Comparison of ENCODE assay signal across 18 cellular contexts in genomic region chr1:5720484-5720883, GRCh38.
"Had no signal": no experiment of that assay in that cellular context is flagged by ENCODE, and none has a peak within 500 bp of the region (broad histone marks: within the 10 kb centered on the region; RNA-seq: fewer than 3 reads in every experiment).

No MANE protein-coding gene starts in this region.

- H3K4me3 Mint-ChIP-seq: activated naive CD4-positive, alpha-beta T cell treated with anti-CD3 and anti-CD28 coated beads for 36 hours; activated naive CD8-positive, alpha-beta T cell treated with anti-CD3 and anti-CD28 coated beads, Interleukin-2, amount 50 U/mL, for 24 hours; memory B cell; nephron; stimulated activated naive CD8-positive, alpha-beta T cell treated with anti-CD3 and anti-CD28 coated beads, Interleukin-15, amount 100 ng/mL, for 72 hours had no signal

- ATAC-seq: activated naive CD8-positive, alpha-beta T cell treated with anti-CD3 and anti-CD28 coated beads, Interleukin-2, amount 50 U/mL, for 24 hours; stimulated activated naive CD8-positive, alpha-beta T cell treated with anti-CD3 and anti-CD28 coated beads, Interleukin-15, amount 100 ng/mL, for 72 hours had no signal

- H3K4me1 ChIP-seq: testis had no signal

- H3K27ac ChIP-seq: dorsolateral prefrontal cortex, esophagus muscularis mucosa, left ventricle myocardium inferior, testis, upper lobe of left lung had no signal

- DNase-seq: activated CD4-positive, CD25-positive, alpha-beta regulatory T cell treated with anti-CD3 and anti-CD28 coated beads, Interleukin-2, amount 50 U/mL, for 72 hours; activated naive CD4-positive, alpha-beta T cell treated with anti-CD3 and anti-CD28 coated beads for 36 hours; activated naive CD8-positive, alpha-beta T cell treated with anti-CD3 and anti-CD28 coated beads, Interleukin-2, amount 50 U/mL, for 24 hours; activated T-cell treated with anti-CD3 and anti-CD28 coated beads, Interleukin-2, amount 50 U/mL, for 1 hour; glutamatergic neuron; hypothalamus; left ventricle myocardium inferior; nucleus accumbens; stimulated activated naive CD8-positive, alpha-beta T cell treated with anti-CD3 and anti-CD28 coated beads, Interleukin-15, amount 100 ng/mL, for 72 hours; T1000; testis; upper lobe of left lung had no signal

- H3K4me1 Mint-ChIP-seq: activated naive CD8-positive, alpha-beta T cell treated with anti-CD3 and anti-CD28 coated beads, Interleukin-2, amount 50 U/mL, for 24 hours; memory B cell; stimulated activated naive CD8-positive, alpha-beta T cell treated with anti-CD3 and anti-CD28 coated beads, Interleukin-15, amount 100 ng/mL, for 72 hours had no signal

- H3K9me3 Mint-ChIP-seq: activated T-helper 2 cell treated with anti-CD3 and anti-CD28 coated beads, Interferon-gamma antibody, Interleukin-2, Interleukin-4, amounts not matched to agents 10 μg/mL and 5 μg/mL and 100 μg/mL, durations not matched to agents 14 hours and 24 hours and 36 hours had no signal

- H3K9me3 ChIP-seq: testis had no signal

- H3K27me3 ChIP-seq: testis had no signal

- H3K4me3 ChIP-seq: dorsolateral prefrontal cortex, esophagus muscularis mucosa, left ventricle myocardium inferior, smooth muscle cell, testis, upper lobe of left lung had no signal

- H3K36me3 Mint-ChIP-seq: memory B cell had no signal

- H3K27ac Mint-ChIP-seq: activated naive CD4-positive, alpha-beta T cell treated with anti-CD3 and anti-CD28 coated beads for 36 hours; activated naive CD8-positive, alpha-beta T cell treated with anti-CD3 and anti-CD28 coated beads, Interleukin-2, amount 50 U/mL, for 24 hours; activated T-helper 2 cell treated with anti-CD3 and anti-CD28 coated beads, Interferon-gamma antibody, Interleukin-2, Interleukin-4, amounts not matched to agents 10 μg/mL and 5 μg/mL and 100 μg/mL, durations not matched to agents 14 hours and 24 hours and 36 hours; memory B cell; nephron had no signal
